Comparison of ENCODE assay signal across 1 cellular context in the genomic region with DNA sequence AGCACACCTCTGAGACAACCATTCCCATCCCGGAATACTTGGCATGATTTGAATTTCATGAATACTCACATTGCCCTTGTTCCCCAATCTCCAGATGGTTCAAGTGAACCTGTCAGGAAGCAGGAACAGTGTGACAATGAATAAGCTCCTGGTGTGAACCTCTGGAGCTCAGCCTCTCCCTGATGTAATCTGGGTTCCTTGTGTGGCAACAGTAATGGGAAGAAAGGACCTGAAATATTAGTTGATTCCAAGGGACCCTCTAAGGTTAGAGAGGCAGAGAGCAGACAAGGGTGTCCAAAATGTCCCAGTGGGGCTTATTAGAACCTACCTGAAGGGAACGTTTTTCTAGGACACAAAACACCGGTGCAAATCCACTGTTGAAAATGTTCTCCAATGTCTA.
TF ChIP-seq lines count a peak whose summit lies in the region.

No MANE protein-coding gene starts in this region.

TF ChIP-seq in WTC11, 78 proteins besides CTCF, POLR2A, EP300 and RAD21 (continued from another document):
- TF ChIP-seq, protein P1, sequence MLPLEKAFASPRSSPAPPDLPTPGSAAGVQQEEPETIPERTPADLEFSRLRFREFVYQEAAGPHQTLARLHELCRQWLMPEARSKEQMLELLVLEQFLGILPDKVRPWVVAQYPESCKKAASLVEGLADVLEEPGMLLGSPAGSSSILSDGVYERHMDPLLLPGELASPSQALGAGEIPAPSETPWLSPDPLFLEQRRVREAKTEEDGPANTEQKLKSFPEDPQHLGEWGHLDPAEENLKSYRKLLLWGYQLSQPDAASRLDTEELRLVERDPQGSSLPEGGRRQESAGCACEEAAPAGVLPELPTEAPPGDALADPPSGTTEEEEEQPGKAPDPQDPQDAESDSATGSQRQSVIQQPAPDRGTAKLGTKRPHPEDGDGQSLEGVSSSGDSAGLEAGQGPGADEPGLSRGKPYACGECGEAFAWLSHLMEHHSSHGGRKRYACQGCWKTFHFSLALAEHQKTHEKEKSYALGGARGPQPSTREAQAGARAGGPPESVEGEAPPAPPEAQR (CRISPR knock-in tag; IDR thresholded peaks at IDR 0.05): peak; percentile 77; the same call in 1 of the 2 replicates
- TF ChIP-seq, protein P2, sequence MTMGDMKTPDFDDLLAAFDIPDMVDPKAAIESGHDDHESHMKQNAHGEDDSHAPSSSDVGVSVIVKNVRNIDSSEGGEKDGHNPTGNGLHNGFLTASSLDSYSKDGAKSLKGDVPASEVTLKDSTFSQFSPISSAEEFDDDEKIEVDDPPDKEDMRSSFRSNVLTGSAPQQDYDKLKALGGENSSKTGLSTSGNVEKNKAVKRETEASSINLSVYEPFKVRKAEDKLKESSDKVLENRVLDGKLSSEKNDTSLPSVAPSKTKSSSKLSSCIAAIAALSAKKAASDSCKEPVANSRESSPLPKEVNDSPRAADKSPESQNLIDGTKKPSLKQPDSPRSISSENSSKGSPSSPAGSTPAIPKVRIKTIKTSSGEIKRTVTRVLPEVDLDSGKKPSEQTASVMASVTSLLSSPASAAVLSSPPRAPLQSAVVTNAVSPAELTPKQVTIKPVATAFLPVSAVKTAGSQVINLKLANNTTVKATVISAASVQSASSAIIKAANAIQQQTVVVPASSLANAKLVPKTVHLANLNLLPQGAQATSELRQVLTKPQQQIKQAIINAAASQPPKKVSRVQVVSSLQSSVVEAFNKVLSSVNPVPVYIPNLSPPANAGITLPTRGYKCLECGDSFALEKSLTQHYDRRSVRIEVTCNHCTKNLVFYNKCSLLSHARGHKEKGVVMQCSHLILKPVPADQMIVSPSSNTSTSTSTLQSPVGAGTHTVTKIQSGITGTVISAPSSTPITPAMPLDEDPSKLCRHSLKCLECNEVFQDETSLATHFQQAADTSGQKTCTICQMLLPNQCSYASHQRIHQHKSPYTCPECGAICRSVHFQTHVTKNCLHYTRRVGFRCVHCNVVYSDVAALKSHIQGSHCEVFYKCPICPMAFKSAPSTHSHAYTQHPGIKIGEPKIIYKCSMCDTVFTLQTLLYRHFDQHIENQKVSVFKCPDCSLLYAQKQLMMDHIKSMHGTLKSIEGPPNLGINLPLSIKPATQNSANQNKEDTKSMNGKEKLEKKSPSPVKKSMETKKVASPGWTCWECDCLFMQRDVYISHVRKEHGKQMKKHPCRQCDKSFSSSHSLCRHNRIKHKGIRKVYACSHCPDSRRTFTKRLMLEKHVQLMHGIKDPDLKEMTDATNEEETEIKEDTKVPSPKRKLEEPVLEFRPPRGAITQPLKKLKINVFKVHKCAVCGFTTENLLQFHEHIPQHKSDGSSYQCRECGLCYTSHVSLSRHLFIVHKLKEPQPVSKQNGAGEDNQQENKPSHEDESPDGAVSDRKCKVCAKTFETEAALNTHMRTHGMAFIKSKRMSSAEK (CRISPR knock-in tag; IDR thresholded peaks at IDR 0.05; ENCODE audit: borderline replicate concordance): peak; percentile 69; the same call in 1 of the 2 replicates
- TF ChIP-seq, protein P3, sequence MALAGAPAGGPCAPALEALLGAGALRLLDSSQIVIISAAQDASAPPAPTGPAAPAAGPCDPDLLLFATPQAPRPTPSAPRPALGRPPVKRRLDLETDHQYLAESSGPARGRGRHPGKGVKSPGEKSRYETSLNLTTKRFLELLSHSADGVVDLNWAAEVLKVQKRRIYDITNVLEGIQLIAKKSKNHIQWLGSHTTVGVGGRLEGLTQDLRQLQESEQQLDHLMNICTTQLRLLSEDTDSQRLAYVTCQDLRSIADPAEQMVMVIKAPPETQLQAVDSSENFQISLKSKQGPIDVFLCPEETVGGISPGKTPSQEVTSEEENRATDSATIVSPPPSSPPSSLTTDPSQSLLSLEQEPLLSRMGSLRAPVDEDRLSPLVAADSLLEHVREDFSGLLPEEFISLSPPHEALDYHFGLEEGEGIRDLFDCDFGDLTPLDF (CRISPR knock-in tag; IDR thresholded peaks at IDR 0.05): no peak
- TF ChIP-seq ZNF671 (CRISPR knock-in tag; IDR thresholded peaks at IDR 0.05) (peak; percentile 23; the same call in 1 of the 2 replicates), RORB (CRISPR knock-in tag; IDR thresholded peaks at IDR 0.05) (peak; percentile 63; the same call in 1 of the 2 replicates), ZNF423 (CRISPR knock-in tag; IDR thresholded peaks at IDR 0.05) (peak; percentile 47; the same call in 1 of the 2 replicates)
- TF ChIP-seq, protein P4, sequence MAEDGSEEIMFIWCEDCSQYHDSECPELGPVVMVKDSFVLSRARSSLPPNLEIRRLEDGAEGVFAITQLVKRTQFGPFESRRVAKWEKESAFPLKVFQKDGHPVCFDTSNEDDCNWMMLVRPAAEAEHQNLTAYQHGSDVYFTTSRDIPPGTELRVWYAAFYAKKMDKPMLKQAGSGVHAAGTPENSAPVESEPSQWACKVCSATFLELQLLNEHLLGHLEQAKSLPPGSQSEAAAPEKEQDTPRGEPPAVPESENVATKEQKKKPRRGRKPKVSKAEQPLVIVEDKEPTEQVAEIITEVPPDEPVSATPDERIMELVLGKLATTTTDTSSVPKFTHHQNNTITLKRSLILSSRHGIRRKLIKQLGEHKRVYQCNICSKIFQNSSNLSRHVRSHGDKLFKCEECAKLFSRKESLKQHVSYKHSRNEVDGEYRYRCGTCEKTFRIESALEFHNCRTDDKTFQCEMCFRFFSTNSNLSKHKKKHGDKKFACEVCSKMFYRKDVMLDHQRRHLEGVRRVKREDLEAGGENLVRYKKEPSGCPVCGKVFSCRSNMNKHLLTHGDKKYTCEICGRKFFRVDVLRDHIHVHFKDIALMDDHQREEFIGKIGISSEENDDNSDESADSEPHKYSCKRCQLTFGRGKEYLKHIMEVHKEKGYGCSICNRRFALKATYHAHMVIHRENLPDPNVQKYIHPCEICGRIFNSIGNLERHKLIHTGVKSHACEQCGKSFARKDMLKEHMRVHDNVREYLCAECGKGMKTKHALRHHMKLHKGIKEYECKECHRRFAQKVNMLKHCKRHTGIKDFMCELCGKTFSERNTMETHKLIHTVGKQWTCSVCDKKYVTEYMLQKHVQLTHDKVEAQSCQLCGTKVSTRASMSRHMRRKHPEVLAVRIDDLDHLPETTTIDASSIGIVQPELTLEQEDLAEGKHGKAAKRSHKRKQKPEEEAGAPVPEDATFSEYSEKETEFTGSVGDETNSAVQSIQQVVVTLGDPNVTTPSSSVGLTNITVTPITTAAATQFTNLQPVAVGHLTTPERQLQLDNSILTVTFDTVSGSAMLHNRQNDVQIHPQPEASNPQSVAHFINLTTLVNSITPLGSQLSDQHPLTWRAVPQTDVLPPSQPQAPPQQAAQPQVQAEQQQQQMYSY (CRISPR knock-in tag; IDR thresholded peaks at IDR 0.05): no peak
